18 cellular contexts compared by ENCODE assay signal in the genomic region with DNA sequence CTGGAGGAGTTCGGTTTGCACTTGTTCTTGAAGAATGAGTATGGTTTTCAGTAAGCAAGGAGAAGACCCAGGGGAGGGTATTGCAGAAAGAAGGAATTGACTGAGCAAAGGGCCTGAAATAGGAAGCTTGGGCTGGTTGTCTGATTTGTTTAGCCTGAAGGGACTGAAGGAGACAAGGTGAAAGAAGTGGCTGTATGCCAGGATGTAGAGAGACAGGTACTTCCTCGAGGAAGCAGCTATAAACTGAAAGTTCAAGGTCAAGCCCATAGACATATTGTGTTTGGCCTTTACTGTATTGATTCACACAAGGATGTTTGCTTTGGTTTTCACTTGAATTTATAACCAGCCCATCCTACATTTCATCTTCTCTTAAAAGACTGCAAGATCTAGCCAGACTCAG.
A peak's percentile ranks its signal among the peaks of the same experiment; 100 is the strongest.
DNase-seq lines count a peak whose midpoint lies in the region; ATAC-seq, FAIRE-seq and TF ChIP-seq lines count a peak whose summit lies in the region.
"Had no signal": no experiment of that assay in that cellular context is flagged by ENCODE, and none has a peak within 500 bp of the region (broad histone marks: within the 10 kb centered on the region; RNA-seq: fewer than 3 reads in every experiment).

No MANE protein-coding gene starts in this region.

- H3K27ac ChIP-seq in colonic mucosa: no peak overlapping the region
- H3K27ac ChIP-seq in small intestine (ENCODE audit: low read depth in 1 of 2, low read length in 1 of 2): no peak overlapping the region
- no peak overlapping the region for H3K27ac ChIP-seq in uterus
- H3K27ac ChIP-seq: SJSA1 had no signal

- POLR2A ChIA-PET in activated CD4-positive, alpha-beta T cell treated with anti-CD3 and anti-CD28 coated beads, Interleukin-2, amount 10 ng/mL, durations not matched to agents 7 days and 5 days (lab: Charles Lee): no interaction called here

- H3K9me3 ChIP-seq in colonic mucosa: no peaks in the 10 kb centered on the region
- no peaks in the 10 kb centered on the region for H3K9me3 ChIP-seq in small intestine (ENCODE audit: control insufficient read depth, low read depth)
- no peaks in the 10 kb centered on the region for H3K9me3 ChIP-seq in uterus
- H3K9me3 ChIP-seq: Caco-2, SJSA1 had no signal

- intact Hi-C loops in colonic mucosa (cut with DNase I) (no loop called here), uterus (cut with DNase I; ENCODE audit: low total_unique reads) (no loop called here)

- H3K4me1 Mint-ChIP-seq in activated CD4-positive, alpha-beta T cell treated with anti-CD3 and anti-CD28 coated beads, Interleukin-2, amount 10 ng/mL, durations not matched to agents 7 days and 5 days: peaks cover 50% of the 10 kb centered on the region

- TF ChIP-seq POLR2A in uterus (IDR thresholded peaks at IDR 0.05): no peak

- H3K27me3 ChIP-seq in colonic mucosa (no peaks in the 10 kb centered on the region), small intestine (ENCODE audit: control insufficient read depth in 2 of 2, insufficient read depth in 2 of 2, low read length in 2 of 2) (no peaks in the 10 kb centered on the region), uterus (no peaks in the 10 kb centered on the region)
- H3K27me3 ChIP-seq: SJSA1 had no signal

- peaks cover 13% of the 10 kb centered on the region for H3K36me3 Mint-ChIP-seq in activated CD4-positive, alpha-beta T cell treated with anti-CD3 and anti-CD28 coated beads, Interleukin-2, amount 10 ng/mL, durations not matched to agents 7 days and 5 days (ENCODE audit: low read depth)

- CTCF ChIA-PET in activated CD4-positive, alpha-beta T cell treated with anti-CD3 and anti-CD28 coated beads, Interleukin-2, amount 10 ng/mL, durations not matched to agents 7 days and 5 days (lab: Charles Lee): interaction anchor here (0.6 to 1.1 kb wide), 4 partner anchors 8 to 74 kb away, joined by 3 read pairs; no protein-coding TSS in a partner anchor

- WGBS in small intestine, 3 donors: 40 to 56% (median 51%) methylated on average over 2 of the region's 2 CpGs

- DNase-seq in activated CD4-positive, alpha-beta T cell treated with anti-CD3 and anti-CD28 coated beads, Interleukin-2, amount 10 ng/mL, durations not matched to agents 7 days and 5 days: no peak
- DNase-seq in activated CD4-positive, alpha-beta T cell treated with anti-CD3 and anti-CD28 coated beads for 4 hours: no peak
- DNase-seq in LNCaP clone FGC (ENCODE audit: low read depth) (peak; percentile 76), colonic mucosa (peak; percentile 50), small intestine (peak; percentile 16), uterus (no peak), NCI-H1930 (lab: John Stamatoyannopoulos, UW) (no peak)
- DNase-seq: Caco-2; DMS79; KG1; NCI-H1436; NCI-H2081 treated with DMSO at 0.1 percent for 48 hours; NCI-H345; NCI-H526; NK-92 treated with Interleukin-12 subunit alpha and Interleukin-12 subunit beta, amount 100 ng/mL, for 24 hours had no signal

- FAIRE-seq in small intestine (lab: Jason Lieb, UNC): no peak
- FAIRE-seq: H1 had no signal

- no peak overlapping the region for H3K9ac ChIP-seq in colonic mucosa (ENCODE audit: low read depth in 2 of 2, low read length in 2 of 2)

- peak overlapping the region; percentile 21 for H3K27ac Mint-ChIP-seq in activated CD4-positive, alpha-beta T cell treated with anti-CD3 and anti-CD28 coated beads, Interleukin-2, amount 10 ng/mL, durations not matched to agents 7 days and 5 days

- peaks cover 7% of the 10 kb centered on the region for H3K9me3 Mint-ChIP-seq in activated CD4-positive, alpha-beta T cell treated with anti-CD3 and anti-CD28 coated beads, Interleukin-2, amount 10 ng/mL, durations not matched to agents 7 days and 5 days

- no peak for ATAC-seq in activated CD4-positive, CD25-positive, alpha-beta regulatory T cell treated with anti-CD3 and anti-CD28 coated beads, Interleukin-2, amount 50 U/mL, for 24 hours

- H3K27me3 Mint-ChIP-seq in activated CD4-positive, alpha-beta T cell treated with anti-CD3 and anti-CD28 coated beads, Interleukin-2, amount 10 ng/mL, durations not matched to agents 7 days and 5 days: peaks cover 22% of the 10 kb centered on the region

- no peak overlapping the region for H3K4me3 Mint-ChIP-seq in activated CD4-positive, alpha-beta T cell treated with anti-CD3 and anti-CD28 coated beads, Interleukin-2, amount 10 ng/mL, durations not matched to agents 7 days and 5 days

- H3K36me3 ChIP-seq in colonic mucosa: no peaks in the 10 kb centered on the region
- H3K36me3 ChIP-seq in small intestine (ENCODE audit: control insufficient read depth in 2 of 2, insufficient read depth in 2 of 2, low read length in 2 of 2): no peaks in the 10 kb centered on the region
- no peaks in the 10 kb centered on the region for H3K36me3 ChIP-seq in uterus

- H3K4me3 ChIP-seq in LNCaP clone FGC (ENCODE audit: low read depth, low read length): no peak overlapping the region
- H3K4me3 ChIP-seq in colonic mucosa: no peak overlapping the region
- H3K4me3 ChIP-seq in small intestine (ENCODE audit: low read depth in 1 of 2, low read length in 2 of 2): no peak overlapping the region
- no peak overlapping the region for H3K4me3 ChIP-seq in uterus
- H3K4me3 ChIP-seq: SJSA1 had no signal

- no peak for TF ChIP-seq CTCF in LNCaP clone FGC (IDR thresholded peaks at IDR 0.05; ENCODE audit: control insufficient read depth, extremely low read depth, insufficient read depth)
- TF ChIP-seq CTCF in colonic mucosa (IDR thresholded peaks at IDR 0.05): no peak
- TF ChIP-seq CTCF in uterus (IDR thresholded peaks at IDR 0.05): no peak

- no peaks in the 10 kb centered on the region for H3K4me1 ChIP-seq in colonic mucosa
- no peaks in the 10 kb centered on the region for H3K4me1 ChIP-seq in small intestine (ENCODE audit: control insufficient read depth in 2 of 2, insufficient read depth in 1 of 2, low read depth in 1 of 2, low read length in 1 of 2)
- H3K4me1 ChIP-seq in uterus: no peaks in the 10 kb centered on the region
- H3K4me1 ChIP-seq: Caco-2 had no signal

Comparison
In these comparisons a context has a peak if more than half of its experiments do, and no peak if none do; other contexts are left out.
1. DNase-seq: peak in LNCaP clone FGC (single experiment), colonic mucosa (single experiment) and small intestine (single experiment); none in activated CD4-positive, alpha-beta T cell treated with anti-CD3 and anti-CD28 coated beads, Interleukin-2, amount 10 ng/mL, durations not matched to agents 7 days and 5 days (single experiment), activated CD4-positive, alpha-beta T cell treated with anti-CD3 and anti-CD28 coated beads for 4 hours (0 of 2), uterus (0 of 2) and NCI-H1930 (0 of 2).